Comparison of ENCODE assay signal across 29 cellular contexts in genomic region chr6:33706136-33706725, GRCh38. TPM values are rescaled to one million over a fixed set of nuclear protein-coding genes. Genes with fewer than 3 reads are reported as not detected.
A peak's percentile ranks its signal among the peaks of the same experiment; 100 is the strongest.
DNase-seq lines count a peak whose midpoint lies in the region; ATAC-seq, FAIRE-seq and TF ChIP-seq lines count a peak whose summit lies in the region.
"Had no signal": no experiment of that assay in that cellular context is flagged by ENCODE, and none has a peak within 500 bp of the region (broad histone marks: within the 10 kb centered on the region; RNA-seq: fewer than 3 reads in every experiment).

No MANE protein-coding gene starts in this region.

- no peak overlapping the region for H3K27ac ChIP-seq in HEK293 (ENCODE audit: extremely low read depth, low read depth, low read length)
- H3K27ac ChIP-seq in kidney (ENCODE audit: low read depth in 2 of 2, low read length in 2 of 2) = no peak overlapping the region
- H3K27ac ChIP-seq in spleen = no peak overlapping the region
- H3K27ac ChIP-seq: dorsolateral prefrontal cortex, gastrocnemius medialis, PC-9, skin epidermis, tibial artery had no signal

- WGBS in spleen, 5 donors = 76 to 90% (median 87%) methylated on average over 13 of the region's 13 CpGs

- DNase-seq in activated T-cell treated with anti-CD3 and anti-CD28 coated beads, Interleukin-2, amount 50 U/mL, for 24 hours = no peak
- DNase-seq in activated T-cell treated with anti-CD3 and anti-CD28 coated beads, Interleukin-2, amount 50 U/mL, for 72 hours = no peak
- DNase-seq in kidney = peak; percentile 37
- peak; percentile 70 for DNase-seq in spleen
- DNase-seq in ureter (ENCODE audit: low spot score) = no peak
- DNase-seq in C1 segment of cervical spinal cord (lab: John Stamatoyannopoulos, UW) = no peak
- DNase-seq in activated CD8-positive, alpha-beta memory T cell treated with anti-CD3 and anti-CD28 coated beads for 24 hours = no peak
- DNase-seq: activated CD4-positive, alpha-beta T cell treated with anti-CD3 and anti-CD28 coated beads, Interleukin-2, amount 50 U/mL, for 1 hour; activated CD8-positive, alpha-beta memory T cell treated with anti-CD3 and anti-CD28 coated beads, Interleukin-2, amount 50 U/mL, for 4 hours; activated naive CD8-positive, alpha-beta T cell treated with anti-CD3 and anti-CD28 coated beads, Interleukin-2, amount 50 U/mL, for 24 hours; COR-L47; gastrocnemius medialis; GDM1; left colon; NCI-H1092; NCI-H2029; nucleus accumbens; PC-9; SHP77; tibial artery had no signal

- no peak overlapping the region for H3K4me3 Mint-ChIP-seq in activated T-cell treated with anti-CD3 and anti-CD28 coated beads, Interleukin-2, amount 50 U/mL, for 24 hours
- no peak overlapping the region for H3K4me3 Mint-ChIP-seq in activated T-cell treated with anti-CD3 and anti-CD28 coated beads, Interleukin-2, amount 50 U/mL, for 72 hours
- H3K4me3 Mint-ChIP-seq: activated naive CD8-positive, alpha-beta T cell treated with anti-CD3 and anti-CD28 coated beads, Interleukin-2, amount 50 U/mL, for 24 hours; activated T-helper 17 cell treated with anti-CD3 and anti-CD28 coated beads, Interleukin-2, amount 50 U/mL, for 72 hours; central memory CD8-positive, alpha-beta T cell; T-helper 2 cell treated with Interferon-gamma antibody and Interleukin-4, amounts not matched to agents 5 μg/mL and 100 μg/mL, for 36 hours had no signal

- peak overlapping the region; percentile 30 for H3K27ac Mint-ChIP-seq in activated T-cell treated with anti-CD3 and anti-CD28 coated beads, Interleukin-2, amount 50 U/mL, for 24 hours
- H3K27ac Mint-ChIP-seq in activated T-cell treated with anti-CD3 and anti-CD28 coated beads, Interleukin-2, amount 50 U/mL, for 72 hours = no peak overlapping the region
- H3K27ac Mint-ChIP-seq: activated naive CD8-positive, alpha-beta T cell treated with anti-CD3 and anti-CD28 coated beads, Interleukin-2, amount 50 U/mL, for 24 hours; activated T-helper 17 cell treated with anti-CD3 and anti-CD28 coated beads, Interleukin-2, amount 50 U/mL, for 72 hours; T-helper 2 cell treated with Interferon-gamma antibody and Interleukin-4, amounts not matched to agents 5 μg/mL and 100 μg/mL, for 36 hours had no signal

- ATAC-seq in activated T-cell treated with anti-CD3 and anti-CD28 coated beads, Interleukin-2, amount 50 U/mL, for 72 hours (replicated peaks in 1 of 2) = no peak
- ATAC-seq: activated naive CD8-positive, alpha-beta T cell treated with anti-CD3 and anti-CD28 coated beads, Interleukin-2, amount 50 U/mL, for 24 hours; activated T-helper 17 cell treated with anti-CD3 and anti-CD28 coated beads, Interleukin-2, amount 50 U/mL, for 72 hours; gastrocnemius medialis; left colon had no signal

- H3K27me3 Mint-ChIP-seq in activated T-cell treated with anti-CD3 and anti-CD28 coated beads, Interleukin-2, amount 50 U/mL, for 24 hours = no peaks in the 10 kb centered on the region
- H3K27me3 Mint-ChIP-seq in activated T-cell treated with anti-CD3 and anti-CD28 coated beads, Interleukin-2, amount 50 U/mL, for 72 hours (ENCODE audit: low read depth) = no peaks in the 10 kb centered on the region
- H3K27me3 Mint-ChIP-seq: activated naive CD8-positive, alpha-beta T cell treated with anti-CD3 and anti-CD28 coated beads, Interleukin-2, amount 50 U/mL, for 24 hours; activated T-helper 17 cell treated with anti-CD3 and anti-CD28 coated beads, Interleukin-2, amount 50 U/mL, for 72 hours; central memory CD8-positive, alpha-beta T cell had no signal

- H3K4me1 ChIP-seq in HEK293 (ENCODE audit: control insufficient read depth, insufficient read depth, low read length) (0 out of 2 replicates have a peak, but pooled peaks cover 6% of the 10 kb centered on the region), kidney (ENCODE audit: control insufficient read depth in 1 of 2, insufficient read depth in 1 of 2, low read depth in 1 of 2, low read length in 2 of 2) (peaks cover 7 to 10% of the 10 kb centered on the region in 2 donors), spleen (peaks cover 13 to 68% (median 26%) of the 10 kb centered on the region in 6 donors)

- H3K9me3 ChIP-seq in HEK293 (ENCODE audit: control insufficient read depth, insufficient read depth, low read depth, low read length) (no peaks in the 10 kb centered on the region), kidney (ENCODE audit: control insufficient read depth in 1 of 2, low read length in 2 of 2) (no peaks in the 10 kb centered on the region), spleen (no peaks in the 10 kb centered on the region)
- H3K9me3 ChIP-seq: gastrocnemius medialis, tibial artery had no signal

- no peaks in the 10 kb centered on the region for H3K27me3 ChIP-seq in spleen (replicated peaks in 1 of 7)
- H3K27me3 ChIP-seq: dorsolateral prefrontal cortex, gastrocnemius medialis, tibial artery had no signal

- peaks cover 94% of the 10 kb centered on the region for H3K36me3 Mint-ChIP-seq in activated T-cell treated with anti-CD3 and anti-CD28 coated beads, Interleukin-2, amount 50 U/mL, for 24 hours (ENCODE audit: low read depth)
- H3K36me3 Mint-ChIP-seq in activated T-cell treated with anti-CD3 and anti-CD28 coated beads, Interleukin-2, amount 50 U/mL, for 72 hours (ENCODE audit: insufficient read depth in 2 of 2) = peaks cover 7 to 20% of the 10 kb centered on the region in 2 donors

- CTCF ChIA-PET in HEK293 (lab: Yijun Ruan, JAX) = interaction anchor here (0.6 to 1.6 kb wide), 5 partner anchors 9 to 116 kb away, joined by 3 to 9 read pairs (median 3); no protein-coding TSS in a partner anchor

- TF ChIP-seq CTCF in HEK293 (tag by site-specific recombination; IDR thresholded peaks at IDR 0.05) = no peak
- TF ChIP-seq CTCF in kidney (IDR thresholded peaks at IDR 0.05; ENCODE audit: borderline replicate concordance, extremely low read depth, insufficient read depth) = no peak
- no peak for TF ChIP-seq CTCF in spleen (IDR thresholded peaks at IDR 0.05 in 8 of 11, conservative IDR thresholded peaks at IDR 0.05 in 3 of 11)

- intact Hi-C loops in kidney (cut with DNase I) = no loop called here
- intact Hi-C loops in spleen (cut with DNase I; ENCODE audit: low total_unique reads) = no loop called here

- FAIRE-seq in kidney (lab: Jason Lieb, UNC) = no peak
- FAIRE-seq: H1 had no signal

- peaks cover 36% of the 10 kb centered on the region for H3K4me1 Mint-ChIP-seq in activated T-cell treated with anti-CD3 and anti-CD28 coated beads, Interleukin-2, amount 50 U/mL, for 24 hours (ENCODE audit: low read depth)
- H3K4me1 Mint-ChIP-seq in activated T-cell treated with anti-CD3 and anti-CD28 coated beads, Interleukin-2, amount 50 U/mL, for 72 hours (ENCODE audit: low read depth) = peaks cover 41% of the 10 kb centered on the region

- peaks cover 11 to 52% of the 10 kb centered on the region in 2 experiments for H3K36me3 ChIP-seq in HEK293 (ENCODE audit: control insufficient read depth in 2 of 2, insufficient read depth in 1 of 2, low read length in 2 of 2)
- H3K36me3 ChIP-seq in kidney (ENCODE audit: control insufficient read depth in 1 of 2, insufficient read depth in 2 of 2, low read length in 2 of 2) = peaks cover 0 to 12% of the 10 kb centered on the region in 2 donors
- H3K36me3 ChIP-seq in spleen = peaks cover 0 to 45% (median 6%) of the 10 kb centered on the region in 6 donors

- POLR2A ChIA-PET in HEK293 (lab: Yijun Ruan, JAX) = interaction anchor here (0.6 to 1.8 kb wide), 2 partner anchors 13 to 725 kb away, joined by 4 read pairs; no protein-coding TSS in a partner anchor

- TF ChIP-seq POLR2A in spleen (IDR thresholded peaks at IDR 0.05) = no peak

- H3K9ac ChIP-seq in kidney (ENCODE audit: low read length in 2 of 2) = no peak overlapping the region

- H3K4me3 ChIP-seq in HEK293 (ENCODE audit: low read depth, low read length) (no peak overlapping the region), kidney (ENCODE audit: low read length in 2 of 2) (no peak overlapping the region), spleen (no peak overlapping the region)
- H3K4me3 ChIP-seq: dorsolateral prefrontal cortex, gastrocnemius medialis, PC-9, skin epidermis, tibial artery had no signal

- no peaks in the 10 kb centered on the region for H3K9me3 Mint-ChIP-seq in activated T-cell treated with anti-CD3 and anti-CD28 coated beads, Interleukin-2, amount 50 U/mL, for 24 hours
- no peaks in the 10 kb centered on the region for H3K9me3 Mint-ChIP-seq in activated T-cell treated with anti-CD3 and anti-CD28 coated beads, Interleukin-2, amount 50 U/mL, for 72 hours
- H3K9me3 Mint-ChIP-seq: activated naive CD8-positive, alpha-beta T cell treated with anti-CD3 and anti-CD28 coated beads, Interleukin-2, amount 50 U/mL, for 24 hours; activated T-helper 17 cell treated with anti-CD3 and anti-CD28 coated beads, Interleukin-2, amount 50 U/mL, for 72 hours; central memory CD8-positive, alpha-beta T cell; T-helper 2 cell treated with Interferon-gamma antibody and Interleukin-4, amounts not matched to agents 5 μg/mL and 100 μg/mL, for 36 hours had no signal

TF ChIP-seq in HEK293, 187 proteins besides CTCF, POLR2A, EP300 and RAD21:
- TF ChIP-seq TCF7L2 (IDR thresholded peaks at IDR 0.05; ENCODE audit: borderline replicate concordance, low read depth, low read length) (no peak), ZBTB20 (tag by site-specific recombination; IDR thresholded peaks at IDR 0.05) (peak; percentile 75; the same call in 1 of the 2 replicates), ZNF664 (tag by site-specific recombination; IDR thresholded peaks at IDR 0.05) (peak; percentile 92), ZNF600 (tag by site-specific recombination; IDR thresholded peaks at IDR 0.05) (0 out of 2 replicates have a peak, but pooled peaks have one; percentile 20), PRDM1 (tag by site-specific recombination; IDR thresholded peaks at IDR 0.05) (peak; percentile 44; the same call in 1 of the 2 replicates)

RNA-seq across cellular contexts. Expression of gene UQCC2, which starts 5.3 kb away (rescaled TPM):
- total RNA-seq in activated T-cell treated with anti-CD3 and anti-CD28 coated beads, Interleukin-2, amount 50 U/mL, for 72 hours = 10 to 100 TPM; 50.6 to 59.9 TPM
- 39.6 TPM for total RNA-seq in kidney
- polyA plus RNA-seq in kidney (ENCODE audit: insufficient read depth, low read depth, low replicate concordance) = 189 TPM
- total RNA-seq in spleen = 10 to 100 TPM in 6 of 7 donors, 1 to 10 TPM in 1; 8.7 to 34.8 (median 22.4) TPM
- 10 to 100 TPM; 58.7 to 77.0 (median 66.4) TPM for polyA plus RNA-seq in spleen
- total RNA-seq in ureter = 74.2 TPM

RNA-seq across cellular contexts. Expression of gene IP6K3, which starts 40.5 kb away (rescaled TPM):
- total RNA-seq in activated T-cell treated with anti-CD3 and anti-CD28 coated beads, Interleukin-2, amount 50 U/mL, for 72 hours = not detected
- total RNA-seq in kidney = 0.47 TPM
- polyA plus RNA-seq in kidney (ENCODE audit: insufficient read depth, low read depth, low replicate concordance) = 4.0 TPM
- 1 to 10 TPM in 6 of 7 donors, under 1 TPM in 1; 0.70 to 5.8 (median 2.7) TPM for total RNA-seq in spleen
- polyA plus RNA-seq in spleen = under 1 TPM; 0.30 to 0.64 (median 0.36) TPM
- total RNA-seq in ureter = 2.6 TPM
- total RNA-seq: A673; activated T-helper 17 cell treated with anti-CD3 and anti-CD28 coated beads, Interleukin-2, amount 50 U/mL, for 72 hours; NCI-H460; PC-9 had no signal

Comparison
In these comparisons a context has a peak if more than half of its experiments do, and no peak if none do; other contexts are left out.
1. DNase-seq: peak in kidney (single experiment) and spleen (single experiment); none in activated T-cell treated with anti-CD3 and anti-CD28 coated beads, Interleukin-2, amount 50 U/mL, for 24 hours (single experiment), activated T-cell treated with anti-CD3 and anti-CD28 coated beads, Interleukin-2, amount 50 U/mL, for 72 hours (0 of 2), ureter (single experiment), C1 segment of cervical spinal cord (0 of 14) and activated CD8-positive, alpha-beta memory T cell treated with anti-CD3 and anti-CD28 coated beads for 24 hours (single experiment).